Comparison of ENCODE assay signal across 8 cellular contexts in genomic region chr7:26200113-26200443, GRCh38. TPM values are rescaled to one million over a fixed set of nuclear protein-coding genes. Genes with fewer than 3 reads are reported as not detected.
A peak's percentile ranks its signal among the peaks of the same experiment; 100 is the strongest.
DNase-seq lines count a peak whose midpoint lies in the region; ATAC-seq and TF ChIP-seq lines count a peak whose summit lies in the region.

No MANE protein-coding gene starts in this region.

- peak overlapping the region; percentile 99 for H3K4me3 Mint-ChIP-seq in activated T-cell treated with anti-CD3 and anti-CD28 coated beads, Interleukin-2, amount 50 U/mL, for 4 hours
- peak overlapping the region; percentile 100 for H3K4me3 Mint-ChIP-seq in natural killer cell treated with Interleukin-12 subunit alpha and Interleukin-12 subunit beta and Interleukin-15 and Interleukin-18, amount 100 ng/mL, for 72 hours

- H3K4me3 ChIP-seq in DND-41 (ENCODE audit: low read depth in 1 of 2, low read length in 2 of 2): peak overlapping the region; percentile 61 to 97
- H3K4me3 ChIP-seq in OCI-LY1 (ENCODE audit: low read depth, low read length, poor library complexity, severe bottlenecking): peak overlapping the region; percentile 76
- peak overlapping the region; percentile 95 to 98 (median 96) for H3K4me3 ChIP-seq in esophagus muscularis mucosa

- H3K9me2 ChIP-seq in OCI-LY1 (ENCODE audit: low read depth, low read length): no peaks in the 10 kb centered on the region

- H3K4me2 ChIP-seq in DND-41 (ENCODE audit: insufficient read depth, low read length) (no peak overlapping the region; the same call in 1 of the 2 replicates), OCI-LY1 (ENCODE audit: low read length) (peak overlapping the region; percentile 81)

- H3K27ac Mint-ChIP-seq in natural killer cell treated with Interleukin-12 subunit alpha and Interleukin-12 subunit beta and Interleukin-15 and Interleukin-18, amount 100 ng/mL, for 72 hours: peak overlapping the region; percentile 100

- peaks cover 33% of the 10 kb centered on the region for H3F3A ChIP-seq in OCI-LY1 (ENCODE audit: insufficient read depth, low read length)

- H3K36me3 Mint-ChIP-seq in activated T-cell treated with anti-CD3 and anti-CD28 coated beads, Interleukin-2, amount 50 U/mL, for 4 hours (ENCODE audit: insufficient read depth): peaks cover 60% of the 10 kb centered on the region
- peaks cover 79% of the 10 kb centered on the region for H3K36me3 Mint-ChIP-seq in natural killer cell treated with Interleukin-12 subunit alpha and Interleukin-12 subunit beta and Interleukin-15 and Interleukin-18, amount 100 ng/mL, for 72 hours

- H3K9ac ChIP-seq in DND-41 (ENCODE audit: low read depth, low read length) (peak overlapping the region; percentile 84), OCI-LY1 (ENCODE audit: low read length) (peak overlapping the region; percentile 93)

- TF ChIP-seq EP300 in esophagus muscularis mucosa (IDR thresholded peaks at IDR 0.05): no peak

- TF ChIP-seq CTCF in DND-41 (IDR thresholded peaks at IDR 0.05; ENCODE audit: borderline replicate concordance, extremely low read depth, low read length, poor library complexity, severe bottlenecking): no peak
- no peak for TF ChIP-seq CTCF in OCI-LY1 (IDR thresholded peaks at IDR 0.05; ENCODE audit: low read length)
- no peak for TF ChIP-seq CTCF in esophagus muscularis mucosa (IDR thresholded peaks at IDR 0.05)

- H3K9me3 Mint-ChIP-seq in activated T-cell treated with anti-CD3 and anti-CD28 coated beads, Interleukin-2, amount 50 U/mL, for 4 hours: no peaks in the 10 kb centered on the region
- H3K9me3 Mint-ChIP-seq in natural killer cell treated with Interleukin-12 subunit alpha and Interleukin-12 subunit beta and Interleukin-15 and Interleukin-18, amount 100 ng/mL, for 72 hours: no peaks in the 10 kb centered on the region

- H3K36me3 ChIP-seq in DND-41 (ENCODE audit: insufficient read depth, low read length): peaks cover 77% of the 10 kb centered on the region
- H3K36me3 ChIP-seq in OCI-LY1 (ENCODE audit: insufficient read depth, low read length): peaks cover 86% of the 10 kb centered on the region
- peaks cover 3 to 26% (median 24%) of the 10 kb centered on the region in 4 donors for H3K36me3 ChIP-seq in esophagus muscularis mucosa

- under 1% methylated on average over 19 of the region's 28 CpGs for WGBS in esophagus muscularis mucosa

- H3K4me1 Mint-ChIP-seq in activated T-cell treated with anti-CD3 and anti-CD28 coated beads, Interleukin-2, amount 50 U/mL, for 4 hours (ENCODE audit: low read depth): peaks cover 46% of the 10 kb centered on the region
- peaks cover 53 to 61% of the 10 kb centered on the region in 2 donors for H3K4me1 Mint-ChIP-seq in natural killer cell treated with Interleukin-12 subunit alpha and Interleukin-12 subunit beta and Interleukin-15 and Interleukin-18, amount 100 ng/mL, for 72 hours (ENCODE audit: low read depth in 2 of 2)

- DNase-seq in DND-41: peak; percentile 78
- DNase-seq in activated T-cell treated with anti-CD3 and anti-CD28 coated beads, Interleukin-2, amount 50 U/mL, for 4 hours: peak; percentile 68
- DNase-seq in esophagus muscularis mucosa (ENCODE audit: extremely low spot score): no peak
- peak; percentile 81 for DNase-seq in natural killer cell treated with Interleukin-12 subunit alpha and Interleukin-12 subunit beta and Interleukin-15 and Interleukin-18, amount 100 ng/mL, for 72 hours (ENCODE audit: low spot score)
- DNase-seq in stimulated activated naive CD4-positive, alpha-beta T cell (lab: John Stamatoyannopoulos, UW): peak; percentile 72 to 95 (median 81)
- DNase-seq in NCI-H128 (lab: John Stamatoyannopoulos, UW; ENCODE audit: unreplicated experiment): no peak

- TF ChIP-seq POLR2A in esophagus muscularis mucosa (IDR thresholded peaks at IDR 0.05; ENCODE audit: low read depth): no peak

- H3K79me2 ChIP-seq in DND-41 (ENCODE audit: insufficient read depth, low read length): peaks cover 90% of the 10 kb centered on the region
- peaks cover 84% of the 10 kb centered on the region for H3K79me2 ChIP-seq in OCI-LY1 (ENCODE audit: insufficient read depth, low read length)

- H4K20me1 ChIP-seq in DND-41 (ENCODE audit: insufficient read depth, low read length) (peaks cover 70% of the 10 kb centered on the region), OCI-LY1 (ENCODE audit: insufficient read depth, low read length) (peaks cover 11% of the 10 kb centered on the region; the same call in 1 of the 2 replicates)

- peaks cover 49% of the 10 kb centered on the region for H3K4me1 ChIP-seq in DND-41 (ENCODE audit: insufficient read depth, low read length)
- peaks cover 55% of the 10 kb centered on the region for H3K4me1 ChIP-seq in OCI-LY1 (ENCODE audit: insufficient read depth, low read length, severe bottlenecking)
- H3K4me1 ChIP-seq in esophagus muscularis mucosa: peaks cover 51 to 56% (median 55%) of the 10 kb centered on the region in 4 donors

- intact Hi-C loops in esophagus muscularis mucosa (cut with DNase I): loop anchor here (5.0 to 10.0 kb wide), 3 partner anchors 662 to 945 kb away; partner anchors contain the start of genes HOXA1, HOXA5, HOXA6 and SKAP2

- H3K27me3 ChIP-seq in DND-41 (ENCODE audit: insufficient read depth, low read length, poor library complexity) (no peaks in the 10 kb centered on the region), OCI-LY1 (ENCODE audit: insufficient read depth, low read length) (no peaks in the 10 kb centered on the region), esophagus muscularis mucosa (no peaks in the 10 kb centered on the region)

- H2AFZ ChIP-seq in DND-41 (ENCODE audit: low read depth, low read length) (0 out of 2 replicates have a peak overlapping the region, but pooled peaks have one; percentile 26), OCI-LY1 (ENCODE audit: low read length) (no peak overlapping the region)

- peaks cover 3% of the 10 kb centered on the region for H3K27me3 Mint-ChIP-seq in activated T-cell treated with anti-CD3 and anti-CD28 coated beads, Interleukin-2, amount 50 U/mL, for 4 hours (ENCODE audit: low read depth)
- H3K27me3 Mint-ChIP-seq in natural killer cell treated with Interleukin-12 subunit alpha and Interleukin-12 subunit beta and Interleukin-15 and Interleukin-18, amount 100 ng/mL, for 72 hours: no peaks in the 10 kb centered on the region

- H3K9me3 ChIP-seq in DND-41 (ENCODE audit: insufficient read depth, low read length, severe bottlenecking) (no peaks in the 10 kb centered on the region), OCI-LY1 (ENCODE audit: low read length) (no peaks in the 10 kb centered on the region), esophagus muscularis mucosa (no peaks in the 10 kb centered on the region)

- H3K27ac ChIP-seq in DND-41 (ENCODE audit: low read length): peak overlapping the region; percentile 89
- H3K27ac ChIP-seq in OCI-LY1 (ENCODE audit: low read depth, low read length, poor library complexity, severe bottlenecking): peak overlapping the region; percentile 97
- H3K27ac ChIP-seq in esophagus muscularis mucosa (replicated peaks in 1 of 4): peak overlapping the region; percentile 99 to 100 (median 100)

- ATAC-seq in DND-41 (ENCODE audit: insufficient read depth, low read depth) (peak; percentile 31), HG03159 (IDR thresholded peaks at IDR 0.05; ENCODE audit: unreplicated experiment) (peak; percentile 11)
- ATAC-seq in activated T-cell treated with anti-CD3 and anti-CD28 coated beads, Interleukin-2, amount 50 U/mL, for 4 hours: peak; percentile 11 to 25
- peak; percentile 18 to 54 for ATAC-seq in natural killer cell treated with Interleukin-12 subunit alpha and Interleukin-12 subunit beta and Interleukin-15 and Interleukin-18, amount 100 ng/mL, for 72 hours

RNA-seq across cellular contexts. Expression of gene HNRNPA2B1, which starts 0.5 kb away (rescaled TPM):
- 100 to 1,000 TPM; 912 to 975 (median 924) TPM for total RNA-seq in activated T-cell treated with anti-CD3 and anti-CD28 coated beads, Interleukin-2, amount 50 U/mL, for 4 hours
- total RNA-seq in esophagus muscularis mucosa: 100 to 1,000 TPM; 158 to 220 (median 202) TPM
- total RNA-seq in natural killer cell treated with Interleukin-12 subunit alpha and Interleukin-12 subunit beta and Interleukin-15 and Interleukin-18, amount 100 ng/mL, for 72 hours: 1,000 to 10,000 TPM in 1 of 2 donors, 100 to 1,000 TPM in 1; 824 to 1,096 TPM

RNA-seq across cellular contexts. Expression of gene CBX3, which starts 1.5 kb away (rescaled TPM):
- total RNA-seq in activated T-cell treated with anti-CD3 and anti-CD28 coated beads, Interleukin-2, amount 50 U/mL, for 4 hours: 100 to 1,000 TPM; 246 to 278 (median 267) TPM
- 10 to 100 TPM; 51.5 to 78.5 (median 60.3) TPM for total RNA-seq in esophagus muscularis mucosa
- 100 to 1,000 TPM; 184 to 218 TPM for total RNA-seq in natural killer cell treated with Interleukin-12 subunit alpha and Interleukin-12 subunit beta and Interleukin-15 and Interleukin-18, amount 100 ng/mL, for 72 hours

RNA-seq across cellular contexts. Expression of gene NFE2L3, which starts 48.1 kb away (rescaled TPM):
- 10 to 100 TPM; 34.1 to 53.7 (median 46.5) TPM for total RNA-seq in activated T-cell treated with anti-CD3 and anti-CD28 coated beads, Interleukin-2, amount 50 U/mL, for 4 hours
- total RNA-seq in esophagus muscularis mucosa: 1 to 10 TPM; 1.5 to 2.7 (median 2.5) TPM
- total RNA-seq in natural killer cell treated with Interleukin-12 subunit alpha and Interleukin-12 subunit beta and Interleukin-15 and Interleukin-18, amount 100 ng/mL, for 72 hours: 10 to 100 TPM; 21.3 to 29.1 TPM

Comparison
In these comparisons a context has a peak if more than half of its experiments do, and no peak if none do; other contexts are left out.
1. DNase-seq: peak in DND-41 (single experiment), activated T-cell treated with anti-CD3 and anti-CD28 coated beads, Interleukin-2, amount 50 U/mL, for 4 hours (single experiment), natural killer cell treated with Interleukin-12 subunit alpha and Interleukin-12 subunit beta and Interleukin-15 and Interleukin-18, amount 100 ng/mL, for 72 hours (single experiment) and stimulated activated naive CD4-positive, alpha-beta T cell (6 of 6); none in esophagus muscularis mucosa (single experiment) and NCI-H128 (single experiment).
2. RNA of gene NFE2L3, which starts 48.1 kb away (total RNA-seq): 34.1 to 53.7 TPM in activated T-cell treated with anti-CD3 and anti-CD28 coated beads, Interleukin-2, amount 50 U/mL, for 4 hours and 21.3 to 29.1 TPM in natural killer cell treated with Interleukin-12 subunit alpha and Interleukin-12 subunit beta and Interleukin-15 and Interleukin-18, amount 100 ng/mL, for 72 hours; 1.5 to 2.7 TPM in esophagus muscularis mucosa; every median in the first group is over 4 times any median in the second.
3. Peak in every context shown above with its lines, with median percentiles within 50 percentile points of each other: ATAC-seq, H3K27ac ChIP-seq and H3K4me3 ChIP-seq.